8 cellular contexts compared by ENCODE assay signal in the genomic region with DNA sequence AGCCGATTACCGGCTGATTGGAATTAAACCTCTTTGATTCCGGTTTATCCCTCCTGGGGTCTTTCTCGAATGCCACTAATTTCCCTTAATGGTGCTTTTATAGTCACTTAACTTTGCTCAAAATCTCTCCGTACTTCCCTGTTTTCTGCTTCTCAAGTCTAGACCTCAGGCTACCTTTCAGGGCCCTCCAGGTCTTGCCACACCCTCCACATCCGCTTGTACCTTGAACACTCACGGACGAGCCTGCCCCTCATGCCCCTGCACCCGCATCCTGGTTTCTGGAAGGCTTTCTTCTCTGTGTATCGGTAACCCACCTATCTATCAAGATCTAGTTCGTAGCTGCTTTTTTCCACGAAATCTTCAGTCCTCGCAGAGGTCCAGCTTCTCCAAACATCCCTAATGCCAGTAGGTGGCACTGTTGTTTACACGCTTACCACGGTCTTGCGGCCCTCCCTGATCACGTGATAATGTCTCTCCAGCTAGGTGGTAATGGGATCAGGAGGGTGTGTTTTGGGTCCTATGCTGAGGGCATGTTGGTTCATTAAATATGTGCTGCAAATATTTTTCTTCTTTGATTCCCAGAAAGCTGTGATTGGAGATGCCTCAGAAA.
A peak's percentile ranks its signal among the peaks of the same experiment; 100 is the strongest.
DNase-seq lines count a peak whose midpoint lies in the region; ATAC-seq, FAIRE-seq and TF ChIP-seq lines count a peak whose summit lies in the region.

No MANE protein-coding gene starts in this region.

- no peaks in the 10 kb centered on the region; the same call in 1 of the 2 replicates for H3K4me1 ChIP-seq in iPS DF 6.9 (ENCODE audit: control insufficient read depth, insufficient read depth, low read length)

- H3K27ac Mint-ChIP-seq in stimulated activated effector memory CD8-positive, alpha-beta T cell treated with anti-CD3 and anti-CD28 coated beads, Interleukin-12 subunit alpha, Interleukin-12 subunit beta, amount 100 ng/mL, for 72 hours = no peak overlapping the region

- H3K27ac ChIP-seq in C4-2B (no peak overlapping the region), iPS DF 6.9 (ENCODE audit: low read length) (no peak overlapping the region)

- TF ChIP-seq CTCF in C4-2B (conservative IDR thresholded peaks at IDR 0.05) (peak; percentile 100), LNCaP clone FGC (IDR thresholded peaks at IDR 0.05; ENCODE audit: control insufficient read depth, extremely low read depth, insufficient read depth) (peak; percentile 74)

- DNase-seq in LNCaP clone FGC (ENCODE audit: low read depth) (peak; percentile 34), RCC 7860 (ENCODE audit: low spot score) (peak; percentile 17), astrocyte of the hippocampus (ENCODE audit: low read depth, low spot score) (peak; percentile 49), iPS DF 6.9 (ENCODE audit: low read depth, low spot score) (peak; percentile 71)
- DNase-seq in stimulated activated effector memory CD8-positive, alpha-beta T cell treated with anti-CD3 and anti-CD28 coated beads, Interleukin-12 subunit alpha, Interleukin-12 subunit beta, amount 100 ng/mL, for 72 hours (ENCODE audit: low spot score in 2 of 2) = peak; percentile 16 to 68

- no peak overlapping the region for H3K4me3 ChIP-seq in LNCaP clone FGC (ENCODE audit: low read depth, low read length)
- H3K4me3 ChIP-seq in iPS DF 6.9 (ENCODE audit: low read length) = no peak overlapping the region

- no peaks in the 10 kb centered on the region for H3K9me3 ChIP-seq in iPS DF 6.9 (ENCODE audit: control insufficient read depth, insufficient read depth, low read length)

- WGBS in iPS DF 6.9 (ENCODE audit: insufficient coverage, insufficient read length) = no CpG with 5 or more reads among the region's 17 CpGs

- H3K4me3 Mint-ChIP-seq in stimulated activated effector memory CD8-positive, alpha-beta T cell treated with anti-CD3 and anti-CD28 coated beads, Interleukin-12 subunit alpha, Interleukin-12 subunit beta, amount 100 ng/mL, for 72 hours = no peak overlapping the region

- ATAC-seq in GM18907 (IDR thresholded peaks at IDR 0.05; ENCODE audit: unreplicated experiment) (peak; percentile 68), HG03469 (IDR thresholded peaks at IDR 0.05; ENCODE audit: unreplicated experiment) (no peak)
- peak; percentile 70 for ATAC-seq in stimulated activated effector memory CD8-positive, alpha-beta T cell treated with anti-CD3 and anti-CD28 coated beads, Interleukin-12 subunit alpha, Interleukin-12 subunit beta, amount 100 ng/mL, for 72 hours

- H3K36me3 Mint-ChIP-seq in stimulated activated effector memory CD8-positive, alpha-beta T cell treated with anti-CD3 and anti-CD28 coated beads, Interleukin-12 subunit alpha, Interleukin-12 subunit beta, amount 100 ng/mL, for 72 hours = no peaks in the 10 kb centered on the region

- H3K27me3 ChIP-seq in iPS DF 6.9 (ENCODE audit: control insufficient read depth, insufficient read depth, low read length) = no peaks in the 10 kb centered on the region

- H3K36me3 ChIP-seq in iPS DF 6.9 (ENCODE audit: control insufficient read depth, insufficient read depth, low read length) = no peaks in the 10 kb centered on the region

- no peaks in the 10 kb centered on the region for H3K9me3 Mint-ChIP-seq in stimulated activated effector memory CD8-positive, alpha-beta T cell treated with anti-CD3 and anti-CD28 coated beads, Interleukin-12 subunit alpha, Interleukin-12 subunit beta, amount 100 ng/mL, for 72 hours

- H3K4me1 Mint-ChIP-seq in stimulated activated effector memory CD8-positive, alpha-beta T cell treated with anti-CD3 and anti-CD28 coated beads, Interleukin-12 subunit alpha, Interleukin-12 subunit beta, amount 100 ng/mL, for 72 hours = peaks cover 13% of the 10 kb centered on the region

- no peak for FAIRE-seq in RCC 7860 (lab: Jason Lieb, UNC)

Comparison
In these comparisons a context has a peak if more than half of its experiments do, and no peak if none do; other contexts are left out.
1. DNase-seq: peak in every context shown above with its lines; median percentile 71 in iPS DF 6.9; 49 in astrocyte of the hippocampus; 42 in stimulated activated effector memory CD8-positive, alpha-beta T cell treated with anti-CD3 and anti-CD28 coated beads, Interleukin-12 subunit alpha, Interleukin-12 subunit beta, amount 100 ng/mL, for 72 hours; 34 in LNCaP clone FGC; 17 in RCC 7860.